19 cellular contexts compared by ENCODE assay signal in genomic region chr17:83121921-83122820, GRCh38. TPM values are rescaled to one million over a fixed set of nuclear protein-coding genes. Genes with fewer than 3 reads are reported as not detected.
DNase-seq lines count a peak whose midpoint lies in the region; ATAC-seq and TF ChIP-seq lines count a peak whose summit lies in the region.
"Had no signal": no experiment of that assay in that cellular context is flagged by ENCODE, and none has a peak within 500 bp of the region (broad histone marks: within the 10 kb centered on the region; RNA-seq: fewer than 3 reads in every experiment).

No MANE protein-coding gene starts in this region.

- no peak for TF ChIP-seq CTCF in natural killer cell (IDR thresholded peaks at IDR 0.05)

- ATAC-seq in stimulated activated naive CD8-positive, alpha-beta T cell treated with anti-CD3 and anti-CD28 coated beads, Interleukin-15, Interleukin-2, amounts not matched to agents 100 U/mL and 50 U/mL, for 24 hours: no peak
- no peak for ATAC-seq in stimulated activated naive CD8-positive, alpha-beta T cell treated with anti-CD3 and anti-CD28 coated beads, Interleukin-15, amount 100 ng/mL, for 72 hours
- ATAC-seq in natural killer cell (no peak), aorta (ENCODE audit: low FRiP score) (no peak)
- ATAC-seq: right lobe of liver had no signal

- H3K9me3 Mint-ChIP-seq in stimulated activated naive CD8-positive, alpha-beta T cell treated with anti-CD3 and anti-CD28 coated beads, Interleukin-15, amount 100 ng/mL, for 72 hours: no peaks in the 10 kb centered on the region
- no peaks in the 10 kb centered on the region for H3K9me3 Mint-ChIP-seq in natural killer cell
- H3K9me3 Mint-ChIP-seq: activated CD4-positive, alpha-beta memory T cell treated with anti-CD3 and anti-CD28 coated beads for 36 hours; activated T-helper 2 cell treated with anti-CD3 and anti-CD28 coated beads, Interferon-gamma antibody, Interleukin-2, Interleukin-4, amounts not matched to agents 10 μg/mL and 5 μg/mL and 100 μg/mL, durations not matched to agents 14 hours and 24 hours and 36 hours had no signal

- peaks cover 79% of the 10 kb centered on the region for H3K27me3 Mint-ChIP-seq in stimulated activated naive CD8-positive, alpha-beta T cell treated with anti-CD3 and anti-CD28 coated beads, Interleukin-15, amount 100 ng/mL, for 72 hours
- peaks cover 42 to 53% of the 10 kb centered on the region in 2 donors for H3K27me3 Mint-ChIP-seq in natural killer cell (ENCODE audit: low read depth in 2 of 2)

- H3K36me3 ChIP-seq in aorta (ENCODE audit: control insufficient read depth in 1 of 2, insufficient read depth in 2 of 2, low read length in 1 of 2): no peaks in the 10 kb centered on the region
- H3K36me3 ChIP-seq: neutrophil, right lobe of liver, thyroid gland had no signal

- H3K4me3 ChIP-seq in aorta (ENCODE audit: low read length in 2 of 2): no peak overlapping the region
- H3K4me3 ChIP-seq: right lobe of liver, thyroid gland had no signal

- H3K27ac Mint-ChIP-seq in stimulated activated naive CD8-positive, alpha-beta T cell treated with anti-CD3 and anti-CD28 coated beads, Interleukin-15, amount 100 ng/mL, for 72 hours: no peak overlapping the region
- H3K27ac Mint-ChIP-seq in natural killer cell: no peak overlapping the region
- H3K27ac Mint-ChIP-seq: activated CD4-positive, alpha-beta memory T cell treated with anti-CD3 and anti-CD28 coated beads for 36 hours; activated T-helper 2 cell treated with anti-CD3 and anti-CD28 coated beads, Interferon-gamma antibody, Interleukin-2, Interleukin-4, amounts not matched to agents 10 μg/mL and 5 μg/mL and 100 μg/mL, durations not matched to agents 14 hours and 24 hours and 36 hours had no signal

- H3K36me3 Mint-ChIP-seq in natural killer cell: no peaks in the 10 kb centered on the region
- H3K36me3 Mint-ChIP-seq: activated CD4-positive, alpha-beta memory T cell treated with anti-CD3 and anti-CD28 coated beads for 36 hours had no signal

- H3K27ac ChIP-seq in aorta (ENCODE audit: low read depth in 1 of 2, low read length in 2 of 2): peak overlapping the region in 1 of 2 donors; percentile 16
- H3K27ac ChIP-seq: neutrophil, right lobe of liver, thyroid gland had no signal

- peaks cover 53% of the 10 kb centered on the region for H3K4me1 Mint-ChIP-seq in stimulated activated naive CD8-positive, alpha-beta T cell treated with anti-CD3 and anti-CD28 coated beads, Interleukin-15, amount 100 ng/mL, for 72 hours
- peaks cover 56 to 70% of the 10 kb centered on the region in 2 donors for H3K4me1 Mint-ChIP-seq in natural killer cell

- peak; percentile 2 for DNase-seq in stimulated activated naive CD8-positive, alpha-beta T cell treated with anti-CD3 and anti-CD28 coated beads, Interleukin-15, Interleukin-2, amounts not matched to agents 100 U/mL and 50 U/mL, for 24 hours
- DNase-seq in stimulated activated naive CD8-positive, alpha-beta T cell treated with anti-CD3 and anti-CD28 coated beads, Interleukin-15, amount 100 ng/mL, for 72 hours: no peak
- peak; percentile 20 for DNase-seq in cerebellar cortex (ENCODE audit: low spot score)
- no peak for DNase-seq in natural killer cell
- DNase-seq in aorta: peak; percentile 48 to 68
- DNase-seq in NCI-H526 (lab: John Stamatoyannopoulos, UW): no peak
- DNase-seq in NCI-H187 treated with DMSO at 0.1 percent for 48 hours (lab: John Stamatoyannopoulos, UW): no peak
- DNase-seq in NCI-H345 treated with DMSO at 0.1 percent for 48 hours (lab: John Stamatoyannopoulos, UW; ENCODE audit: unreplicated experiment): no peak
- DNase-seq: activated CD4-positive, alpha-beta memory T cell treated with anti-CD3 and anti-CD28 coated beads for 36 hours; GF-D8; HCEC 1CT; MM.1S; NCI-H2029 treated with DMSO at 0.1 percent for 48 hours; NCI-H82; stimulated activated CD4-positive, alpha-beta T cell treated with anti-CD3 and anti-CD28 coated beads, Interleukin-2, amount 100 ng/mL, for 48 hours had no signal

- H3K4me1 ChIP-seq in aorta (ENCODE audit: control insufficient read depth in 1 of 2, insufficient read depth in 2 of 2, low read length in 2 of 2): no peaks in the 10 kb centered on the region
- H3K4me1 ChIP-seq: right lobe of liver had no signal

- H3K4me3 Mint-ChIP-seq in stimulated activated naive CD8-positive, alpha-beta T cell treated with anti-CD3 and anti-CD28 coated beads, Interleukin-15, amount 100 ng/mL, for 72 hours: no peak overlapping the region
- H3K4me3 Mint-ChIP-seq in natural killer cell: peak overlapping the region; percentile 68
- H3K4me3 Mint-ChIP-seq: activated CD4-positive, alpha-beta memory T cell treated with anti-CD3 and anti-CD28 coated beads for 36 hours had no signal

- no peaks in the 10 kb centered on the region for H3K9me3 ChIP-seq in aorta (ENCODE audit: control insufficient read depth, low read length)
- H3K9me3 ChIP-seq: neutrophil, right lobe of liver, thyroid gland had no signal

- WGBS in aorta, 2 donors: 68 to 86% methylated on average over 26 of the region's 26 CpGs

- H3K27me3 ChIP-seq in aorta (ENCODE audit: control insufficient read depth in 1 of 2, insufficient read depth in 2 of 2, low read length in 1 of 2): no peaks in the 10 kb centered on the region
- H3K27me3 ChIP-seq: right lobe of liver, thyroid gland had no signal

- intact Hi-C loops in natural killer cell (cut with micrococcal nuclease) (no loop called here), aorta (cut with DNase I) (no loop called here)

RNA-seq across cellular contexts. Expression of gene METRNL, which starts 42.8 kb away (rescaled TPM):
- total RNA-seq in natural killer cell (100 to 1,000 TPM; 227 to 390 (median 325) TPM), aorta (100 to 1,000 TPM; 126 to 176 TPM)
- 10 to 100 TPM; 35.3 to 81.5 TPM for polyA plus RNA-seq in aorta

Comparison
In these comparisons a context has a peak if more than half of its experiments do, and no peak if none do; other contexts are left out.
1. DNase-seq: peak in stimulated activated naive CD8-positive, alpha-beta T cell treated with anti-CD3 and anti-CD28 coated beads, Interleukin-15, Interleukin-2, amounts not matched to agents 100 U/mL and 50 U/mL, for 24 hours (single experiment), cerebellar cortex (single experiment) and aorta (2 of 2); none in stimulated activated naive CD8-positive, alpha-beta T cell treated with anti-CD3 and anti-CD28 coated beads, Interleukin-15, amount 100 ng/mL, for 72 hours (0 of 2), natural killer cell (single experiment), NCI-H526 (0 of 2), NCI-H187 treated with DMSO at 0.1 percent for 48 hours (single experiment) and NCI-H345 treated with DMSO at 0.1 percent for 48 hours (single experiment).